In genomic region chr1:171615122-171615906, GRCh38 we compare ENCODE assay signal across 11 cellular contexts. TPM values are rescaled to one million over a fixed set of nuclear protein-coding genes. Genes with fewer than 3 reads are reported as not detected.
"Had no signal": no experiment of that assay in that cellular context is flagged by ENCODE, and none has a peak within 500 bp of the region (broad histone marks: within the 10 kb centered on the region; RNA-seq: fewer than 3 reads in every experiment).

No MANE protein-coding gene starts in this region.

RNA-seq across cellular contexts. Expression of gene MYOCOS, which starts 6.7 kb away (rescaled TPM):
- total RNA-seq: activated CD8-positive, alpha-beta memory T cell treated with anti-CD3 and anti-CD28 coated beads for 36 hours; aorta; colonic mucosa; endodermal cell; glomerular endothelial cell; left ventricle myocardium superior; mononuclear cell; progenitor cell of endocrine pancreas; upper lobe of right lung had no signal
- polyA plus RNA-seq: aorta had no signal

RNA-seq across cellular contexts. Expression of gene MYOC, which starts 37.2 kb away (rescaled TPM):
- total RNA-seq: activated CD8-positive, alpha-beta memory T cell treated with anti-CD3 and anti-CD28 coated beads for 36 hours; activated T-cell treated with anti-CD3 and anti-CD28 coated beads, Interleukin-2, amount 50 U/mL, for 72 hours; endodermal cell; mononuclear cell; osteoblast; progenitor cell of endocrine pancreas had no signal
